In the genomic region with DNA sequence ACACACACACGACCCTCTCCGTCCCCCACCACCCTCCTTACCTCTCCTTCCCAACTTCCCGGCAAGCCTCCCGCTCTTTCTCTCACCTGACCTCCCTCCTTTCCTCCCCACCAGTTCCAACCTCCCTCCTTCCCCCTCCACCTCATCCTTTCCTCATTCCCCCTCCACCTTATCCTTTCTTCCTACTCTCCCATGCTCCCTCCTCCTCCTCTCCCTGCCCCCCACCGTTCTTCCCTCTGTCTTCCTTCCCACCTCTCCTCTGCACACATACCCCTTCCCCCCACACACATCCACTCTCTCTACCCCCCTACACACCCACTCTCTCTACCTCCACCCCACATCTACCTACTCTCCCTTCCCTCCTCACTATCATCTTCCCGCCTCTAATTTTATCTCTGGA, we compare ENCODE assay signal across 23 cellular contexts.
DNase-seq lines count a peak whose midpoint lies in the region; ATAC-seq, FAIRE-seq and TF ChIP-seq lines count a peak whose summit lies in the region.
"Had no signal": no experiment of that assay in that cellular context is flagged by ENCODE, and none has a peak within 500 bp of the region (broad histone marks: within the 10 kb centered on the region; RNA-seq: fewer than 3 reads in every experiment).

No MANE protein-coding gene starts in this region.

- peak overlapping the region; percentile 86 for H3K56ac ChIP-seq in H1 (replicated peaks; ENCODE audit: insufficient read length, low read depth, low read length)

- H2AFZ ChIP-seq in GM23338 (no peak overlapping the region), H1 (ENCODE audit: low read length) (no peak overlapping the region), mesenchymal stem cell (ENCODE audit: low read depth, low read length) (no peak overlapping the region)

- H3K79me2 ChIP-seq in GM23338 (replicated peaks; ENCODE audit: insufficient read depth) (no peaks in the 10 kb centered on the region), H1 (ENCODE audit: control insufficient read depth in 1 of 2, insufficient read depth in 2 of 2, low read length in 2 of 2) (no peaks in the 10 kb centered on the region)

- TF ChIP-seq EP300 in H1 (IDR thresholded peaks at IDR 0.05; ENCODE audit: borderline replicate concordance in 1 of 2, low read depth in 2 of 2, low read length in 2 of 2), result no peak

- no peaks in the 10 kb centered on the region for H3K36me3 Mint-ChIP-seq in GM23338 (ENCODE audit: low read depth)
- no peaks in the 10 kb centered on the region for H3K36me3 Mint-ChIP-seq in activated T-cell treated with anti-CD3 and anti-CD28 coated beads, Interleukin-2, amount 50 U/mL, for 24 hours (ENCODE audit: low read depth)
- H3K36me3 Mint-ChIP-seq in CD14-positive monocyte, result no peaks in the 10 kb centered on the region

- TF ChIP-seq RAD21 in H1 (IDR thresholded peaks at IDR 0.05 in 1 of 2, conservative IDR thresholded peaks at IDR 0.05 in 1 of 2; ENCODE audit: low read depth in 2 of 2, low read length in 2 of 2), result no peak

- H3K14ac ChIP-seq in H1 (ENCODE audit: insufficient read length) (no peak overlapping the region), mesenchymal stem cell (ENCODE audit: low read length in 2 of 2) (no peak overlapping the region)

- H4K91ac ChIP-seq in H1 (replicated peaks; ENCODE audit: insufficient read length, low read length) (no peak overlapping the region), mesenchymal stem cell (ENCODE audit: low read length) (peak overlapping the region; percentile 73)

- no peak overlapping the region for H4K8ac ChIP-seq in H1 (ENCODE audit: extremely low read depth, insufficient read depth, low read length)
- no peak overlapping the region for H4K8ac ChIP-seq in mesenchymal stem cell (ENCODE audit: low read length)

- no peak for FAIRE-seq in H1 (lab: Jason Lieb, UNC)
- FAIRE-seq: A204.1, G401.6, GM12891, GM19239 had no signal

- H3K4me3 Mint-ChIP-seq in GM23338 (no peak overlapping the region), CD14-positive monocyte (no peak overlapping the region)
- H3K4me3 Mint-ChIP-seq in activated T-cell treated with anti-CD3 and anti-CD28 coated beads, Interleukin-2, amount 50 U/mL, for 24 hours, result no peak overlapping the region
- H3K4me3 Mint-ChIP-seq: CD4-positive, alpha-beta T cell; CD8-positive, alpha-beta T cell had no signal

- intact Hi-C loops in CD14-positive monocyte (cut with micrococcal nuclease), result no loop called here

- whole genome bisulfite sequencing in H1 (ENCODE audit: extremely low coverage in 1 of 2, insufficient coverage in 1 of 2, insufficient read length in 1 of 2, insufficient replicate concordance in 2 of 2, low coverage in 1 of 2, low lambda C conversion rate in 2 of 2, missing lambda C conversion rate in 1 of 2), 2 experiments, result 85% methylated on average over 4 of the region's 6 CpGs; no CpG with 5 or more reads in 1 of the 2 experiments
- WGBS in mesenchymal stem cell, result 54% methylated on average over 5 of the region's 6 CpGs

- H3K79me1 ChIP-seq in H1 (ENCODE audit: low read depth, low read length) (no peaks in the 10 kb centered on the region), mesenchymal stem cell (replicated peaks; ENCODE audit: low read length, poor library complexity, severe bottlenecking) (no peaks in the 10 kb centered on the region)

- no peak overlapping the region for H2BK120ac ChIP-seq in H1 (replicated peaks; ENCODE audit: low read depth, low read length)
- H2BK120ac ChIP-seq in mesenchymal stem cell (ENCODE audit: low read depth, low read length), result no peak overlapping the region

- H3K4me3 ChIP-seq in GM23338 (no peak overlapping the region), HEK293 (ENCODE audit: low read depth, low read length) (no peak overlapping the region), H1 (ENCODE audit: extremely low read depth in 1 of 4, insufficient read depth in 2 of 4, low read depth in 3 of 4, low read length in 4 of 4) (no peak overlapping the region), mesenchymal stem cell (ENCODE audit: insufficient read depth in 1 of 2, low read depth in 1 of 2, low read length in 2 of 2) (no peak overlapping the region)
- H3K4me3 ChIP-seq: BLaER1 had no signal

- H3K9me3 ChIP-seq in HEK293 (ENCODE audit: control insufficient read depth, insufficient read depth, low read depth, low read length) (no peaks in the 10 kb centered on the region), H1 (ENCODE audit: insufficient read depth in 2 of 2, low read depth in 1 of 2, low read length in 1 of 2) (no peaks in the 10 kb centered on the region), mesenchymal stem cell (ENCODE audit: control insufficient read depth, low read length) (no peaks in the 10 kb centered on the region)
- H3K9me3 ChIP-seq: BE2C, BLaER1 had no signal

- H2BK5ac ChIP-seq in H1 (ENCODE audit: low read depth, low read length) (no peak overlapping the region), mesenchymal stem cell (ENCODE audit: low read depth, low read length, poor library complexity, severe bottlenecking) (no peak overlapping the region)

- no peak for TF ChIP-seq CTCF in GM23338 (conservative IDR thresholded peaks at IDR 0.05; ENCODE audit: low read depth in 2 of 2)
- no peak for TF ChIP-seq CTCF in HEK293 (tag by site-specific recombination; IDR thresholded peaks at IDR 0.05)
- TF ChIP-seq CTCF in H1 (IDR thresholded peaks at IDR 0.05; ENCODE audit: control extremely low read depth in 1 of 3, insufficient read depth in 1 of 3, low read depth in 1 of 3, low read length in 3 of 3), result no peak
- no peak for TF ChIP-seq CTCF in CD14-positive monocyte (IDR thresholded peaks at IDR 0.05)

- CTCF ChIA-PET in HEK293 (lab: Yijun Ruan, JAX) (no interaction called here), H1 (lab: Charles Lee; ENCODE audit: partially characterized antibody) (no interaction called here)

- no peak overlapping the region for H3K4ac ChIP-seq in H1 (replicated peaks; ENCODE audit: insufficient read length, low read depth, low read length)
- H3K4ac ChIP-seq in mesenchymal stem cell (ENCODE audit: low read depth in 1 of 2, low read length in 2 of 2), result no peak overlapping the region

- H3K4me2 ChIP-seq in GM23338, result no peak overlapping the region
- H3K4me2 ChIP-seq in H1 (ENCODE audit: insufficient read depth in 1 of 2, low read depth in 2 of 2, low read length in 2 of 2), result no peak overlapping the region
- H3K4me2 ChIP-seq in mesenchymal stem cell (ENCODE audit: low read length, poor library complexity, severe bottlenecking), result no peak overlapping the region
- H3K4me2 ChIP-seq: BLaER1 had no signal

- H3K23me2 ChIP-seq in H1 (ENCODE audit: low read depth, low read length), result peaks cover 4% of the 10 kb centered on the region; the same call in 1 of the 2 replicates

- H3K9ac ChIP-seq in H1 (replicated peaks in 1 of 4; ENCODE audit: extremely low read depth in 1 of 4, low read depth in 3 of 4, low read length in 3 of 4) (no peak overlapping the region), mesenchymal stem cell (ENCODE audit: low read length) (no peak overlapping the region)
- H3K9ac ChIP-seq: BLaER1 had no signal

- H3K23ac ChIP-seq in H1 (ENCODE audit: insufficient read length), result no peak overlapping the region
- H3K23ac ChIP-seq in mesenchymal stem cell (ENCODE audit: low read length in 2 of 2), result no peak overlapping the region

- no peak overlapping the region for H2BK20ac ChIP-seq in H1 (ENCODE audit: low read length)

- H2BK15ac ChIP-seq in H1 (ENCODE audit: low read length), result no peak overlapping the region
- no peak overlapping the region for H2BK15ac ChIP-seq in mesenchymal stem cell (ENCODE audit: low read depth, poor library complexity, severe bottlenecking)

- H3K18ac ChIP-seq in H1 (ENCODE audit: extremely low read depth, low read length), result no peak overlapping the region
- peak overlapping the region in 1 of 2 experiments; percentile 8 for H3K18ac ChIP-seq in mesenchymal stem cell (ENCODE audit: low read depth in 1 of 2, low read length in 2 of 2)

- H3K9me3 Mint-ChIP-seq in GM23338 (no peaks in the 10 kb centered on the region), CD14-positive monocyte (peaks cover 0 to 4% (median 2%) of the 10 kb centered on the region in 7 donors)
- H3K9me3 Mint-ChIP-seq in activated T-cell treated with anti-CD3 and anti-CD28 coated beads, Interleukin-2, amount 50 U/mL, for 24 hours, result no peaks in the 10 kb centered on the region
- H3K9me3 Mint-ChIP-seq: CD4-positive, alpha-beta T cell; CD8-positive, alpha-beta T cell had no signal

- H3K27me3 ChIP-seq in GM23338 (ENCODE audit: insufficient read depth), result no peaks in the 10 kb centered on the region
- no peaks in the 10 kb centered on the region; a peak in 1 of 7 replicates for H3K27me3 ChIP-seq in H1 (replicated peaks in 1 of 4; ENCODE audit: control insufficient read depth in 3 of 4, extremely low read depth in 1 of 4, insufficient read depth in 3 of 4, low read length in 3 of 4)
- no peaks in the 10 kb centered on the region for H3K27me3 ChIP-seq in mesenchymal stem cell (ENCODE audit: control insufficient read depth in 1 of 2, insufficient read depth in 1 of 2, low read length in 2 of 2)
- H3K27me3 ChIP-seq: BE2C, BLaER1 had no signal

- H3K27ac ChIP-seq in GM23338 (ENCODE audit: low read depth) (no peak overlapping the region), HEK293 (ENCODE audit: extremely low read depth, low read depth, low read length) (no peak overlapping the region), H1 (ENCODE audit: low read depth, low read length) (no peak overlapping the region), mesenchymal stem cell (ENCODE audit: low read length, poor library complexity, severe bottlenecking) (no peak overlapping the region)
- H3K27ac ChIP-seq: BLaER1 had no signal

- H3K36me3 ChIP-seq in GM23338 (ENCODE audit: insufficient read depth) (no peaks in the 10 kb centered on the region; the same call in 1 of the 2 replicates), HEK293 (ENCODE audit: control insufficient read depth in 2 of 2, insufficient read depth in 1 of 2, low read length in 2 of 2) (no peaks in the 10 kb centered on the region), H1 (ENCODE audit: control insufficient read depth in 2 of 4, insufficient read depth in 4 of 4, low read length in 3 of 4) (no peaks in the 10 kb centered on the region), mesenchymal stem cell (ENCODE audit: control insufficient read depth in 1 of 2, insufficient read depth in 2 of 2, low read depth in 1 of 2, low read length in 2 of 2) (no peaks in the 10 kb centered on the region)
- H3K36me3 ChIP-seq: BE2C, BLaER1 had no signal

- no peak for TF ChIP-seq POLR2A in H1 (IDR thresholded peaks at IDR 0.05; ENCODE audit: control extremely low read depth in 1 of 2, low read depth in 2 of 2, low read length in 2 of 2)

- no peak; the same call in 1 of the 3 replicates for ATAC-seq in GM23338
- ATAC-seq: CD8-positive, alpha-beta T cell had no signal

- H3K27ac Mint-ChIP-seq in GM23338, result no peak overlapping the region
- H3K27ac Mint-ChIP-seq in activated T-cell treated with anti-CD3 and anti-CD28 coated beads, Interleukin-2, amount 50 U/mL, for 24 hours, result no peak overlapping the region
- H3K27ac Mint-ChIP-seq in CD14-positive monocyte, result no peak overlapping the region
- H3K27ac Mint-ChIP-seq: CD4-positive, alpha-beta T cell; CD8-positive, alpha-beta T cell had no signal

- H4K5ac ChIP-seq in H1 (ENCODE audit: insufficient read length, low read depth, low read length), result no peak overlapping the region

- H3K4me1 Mint-ChIP-seq in GM23338, result peaks cover 10% of the 10 kb centered on the region
- no peaks in the 10 kb centered on the region for H3K4me1 Mint-ChIP-seq in activated T-cell treated with anti-CD3 and anti-CD28 coated beads, Interleukin-2, amount 50 U/mL, for 24 hours (ENCODE audit: low read depth)
- no peaks in the 10 kb centered on the region for H3K4me1 Mint-ChIP-seq in CD14-positive monocyte

- no peak overlapping the region for H2AK5ac ChIP-seq in H1 (ENCODE audit: low read depth, low read length)
- no peak overlapping the region for H2AK5ac ChIP-seq in mesenchymal stem cell (ENCODE audit: low read length, severe bottlenecking)

- H2BK12ac ChIP-seq in H1 (ENCODE audit: low read depth, low read length) (no peak overlapping the region), mesenchymal stem cell (ENCODE audit: low read length in 2 of 2) (no peak overlapping the region)

- peak; percentile 34 for DNase-seq in GM23338 (ENCODE audit: low spot score)
- no peak for DNase-seq in H1 (ENCODE audit: low read depth in 1 of 2, low spot score in 2 of 2)
- DNase-seq in mesenchymal stem cell, result no peak
- DNase-seq in activated T-cell treated with anti-CD3 and anti-CD28 coated beads, Interleukin-2, amount 50 U/mL, for 24 hours, result no peak
- DNase-seq in COR-L47 (lab: John Stamatoyannopoulos, UW), result no peak
- no peak for DNase-seq in CD14-positive monocyte (ENCODE audit: low spot score)
- DNase-seq in DMS153 treated with DMSO at 0.1 percent for 48 hours (lab: John Stamatoyannopoulos, UW; ENCODE audit: unreplicated experiment), result no peak
- DNase-seq: 8988T; ACHN; BE2C; C1 segment of cervical spinal cord; CD4-positive, alpha-beta T cell; CD8-positive, alpha-beta T cell; DMS 273 treated with DMSO at 0.1 percent for 48 hours; DMS153; DMS79 treated with DMSO at 0.1 percent for 48 hours; GF-D8 had no signal

- H3K27me3 Mint-ChIP-seq in GM23338 (ENCODE audit: insufficient read depth, low read depth, poor library complexity) (no peaks in the 10 kb centered on the region), CD14-positive monocyte (ENCODE audit: low read depth in 3 of 3) (no peaks in the 10 kb centered on the region)
- H3K27me3 Mint-ChIP-seq in activated T-cell treated with anti-CD3 and anti-CD28 coated beads, Interleukin-2, amount 50 U/mL, for 24 hours, result no peaks in the 10 kb centered on the region
- H3K27me3 Mint-ChIP-seq: CD4-positive, alpha-beta T cell had no signal

- POLR2A ChIA-PET in HEK293 (lab: Yijun Ruan, JAX) (no interaction called here), H1 (lab: Charles Lee; ENCODE audit: partially characterized antibody) (no interaction called here)

- no peaks in the 10 kb centered on the region for H3F3A ChIP-seq in GM23338 (replicated peaks; ENCODE audit: low read depth)

- H3K9me2 ChIP-seq in GM23338 (ENCODE audit: insufficient read depth), result 0 out of 2 replicates have a peak, but pooled peaks cover 4% of the 10 kb centered on the region

- H3K4me1 ChIP-seq in GM23338 (ENCODE audit: insufficient read depth) (peaks cover 5% of the 10 kb centered on the region; the same call in 1 of the 2 replicates), HEK293 (ENCODE audit: control insufficient read depth, insufficient read depth, low read length) (no peaks in the 10 kb centered on the region; the same call in 1 of the 2 replicates), H1 (replicated peaks in 1 of 4; ENCODE audit: control insufficient read depth in 3 of 4, insufficient read depth in 4 of 4, low read length in 3 of 4) (peaks cover 0 to 3% (median 0%) of the 10 kb centered on the region in 4 experiments; a peak in 1 of 7 replicates), mesenchymal stem cell (ENCODE audit: control insufficient read depth, insufficient read depth, low read depth, low read length) (no peaks in the 10 kb centered on the region)
- H3K4me1 ChIP-seq: BE2C, BLaER1 had no signal

- H4K20me1 ChIP-seq in GM23338 (replicated peaks; ENCODE audit: insufficient read depth) (no peaks in the 10 kb centered on the region), H1 (replicated peaks in 1 of 2; ENCODE audit: control insufficient read depth in 1 of 2, insufficient read depth in 2 of 2, low read length in 2 of 2) (no peaks in the 10 kb centered on the region)
- H4K20me1 ChIP-seq: BLaER1 had no signal
